ENCODE assay signal across 20 cellular contexts in the genomic region with DNA sequence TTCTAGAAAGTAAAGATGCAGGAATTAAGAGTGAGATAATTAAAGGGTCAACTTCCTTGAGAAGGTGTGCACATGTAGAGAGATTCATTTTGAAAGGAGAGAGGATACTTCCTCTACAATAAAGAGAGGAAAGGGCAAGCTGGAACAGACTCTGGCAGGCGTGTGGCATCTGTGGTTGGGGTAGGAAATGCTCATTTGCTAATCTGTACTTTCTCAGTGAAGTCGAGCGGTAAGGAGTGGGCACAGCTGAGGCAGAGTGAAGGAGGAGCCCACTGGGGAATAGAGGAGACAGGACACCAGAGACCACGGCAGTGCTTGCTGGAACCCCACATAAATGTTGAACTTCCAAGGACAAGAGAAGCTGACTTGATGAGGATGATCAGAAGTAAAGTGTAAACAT. TPM values are rescaled to one million over a fixed set of nuclear protein-coding genes. Genes with fewer than 3 reads are reported as not detected.
DNase-seq lines count a peak whose midpoint lies in the region; ATAC-seq lines count a peak whose summit lies in the region.
"Had no signal": no experiment of that assay in that cellular context is flagged by ENCODE, and none has a peak within 500 bp of the region (broad histone marks: within the 10 kb centered on the region; RNA-seq: fewer than 3 reads in every experiment).

No MANE protein-coding gene starts in this region.

- H2BK120ac ChIP-seq in trophoblast cell (ENCODE audit: insufficient read depth, low read length, poor library complexity) = no peak overlapping the region

- H3K23ac ChIP-seq in trophoblast cell (ENCODE audit: low read length) = no peak overlapping the region

- no peak overlapping the region for H2AFZ ChIP-seq in trophoblast cell (ENCODE audit: insufficient read depth, low read length, poor library complexity)

- CTCF ChIA-PET in activated CD4-positive, alpha-beta T cell treated with anti-CD3 and anti-CD28 coated beads for 36 hours (lab: Charles Lee) = interaction anchor here (1.0 to 1.2 kb wide), 2 partner anchors 30 to 41 kb away, joined by 3 to 4 read pairs; no protein-coding TSS in a partner anchor

- H3K27me3 ChIP-seq in trophoblast cell (ENCODE audit: insufficient read depth, low read length) = no peaks in the 10 kb centered on the region
- H3K27me3 ChIP-seq: neutrophil, Peyer's patch, right lobe of liver, upper lobe of left lung had no signal

- no peaks in the 10 kb centered on the region for H3K27me3 Mint-ChIP-seq in activated CD4-positive, alpha-beta T cell treated with anti-CD3 and anti-CD28 coated beads for 36 hours
- H3K27me3 Mint-ChIP-seq in activated naive CD8-positive, alpha-beta T cell treated with anti-CD3 and anti-CD28 coated beads for 36 hours = no peaks in the 10 kb centered on the region

- peaks cover 10 to 42% of the 10 kb centered on the region in 2 experiments for H3K36me3 ChIP-seq in trophoblast cell (ENCODE audit: control insufficient read depth in 1 of 2, insufficient read depth in 2 of 2, low read length in 2 of 2)

- H3K9ac ChIP-seq in trophoblast cell (ENCODE audit: low read length) = peak overlapping the region; percentile 65

- no peak overlapping the region for H2AK5ac ChIP-seq in trophoblast cell (ENCODE audit: low read length)

- no peaks in the 10 kb centered on the region for H3K9me3 Mint-ChIP-seq in activated CD4-positive, alpha-beta T cell treated with anti-CD3 and anti-CD28 coated beads for 36 hours (ENCODE audit: low read depth)
- no peaks in the 10 kb centered on the region for H3K9me3 Mint-ChIP-seq in activated naive CD8-positive, alpha-beta T cell treated with anti-CD3 and anti-CD28 coated beads for 36 hours

- no peak overlapping the region for H3K4me3 Mint-ChIP-seq in activated CD4-positive, alpha-beta T cell treated with anti-CD3 and anti-CD28 coated beads for 36 hours
- no peak overlapping the region for H3K4me3 Mint-ChIP-seq in activated naive CD8-positive, alpha-beta T cell treated with anti-CD3 and anti-CD28 coated beads for 36 hours

- intact Hi-C loops in activated CD4-positive, alpha-beta T cell treated with anti-CD3 and anti-CD28 coated beads for 36 hours (cut with DNase I, micrococcal nuclease) = no loop called here

- no peak for ATAC-seq in activated CD4-positive, alpha-beta T cell treated with anti-CD3 and anti-CD28 coated beads for 36 hours
- no peak for ATAC-seq in GM21717 (IDR thresholded peaks at IDR 0.05; ENCODE audit: unreplicated experiment)
- ATAC-seq: A549, esophagus mucosa, right lobe of liver, SK-N-SH treated with all-trans-retinoic acid at 6 μM for 48 hours had no signal

- H2BK5ac ChIP-seq in trophoblast cell (ENCODE audit: low read depth, low read length, poor library complexity) = no peak overlapping the region

- H3K4ac ChIP-seq in trophoblast cell (ENCODE audit: low read depth, low read length) = no peak overlapping the region

- POLR2A ChIA-PET in activated CD4-positive, alpha-beta T cell treated with anti-CD3 and anti-CD28 coated beads for 36 hours (lab: Charles Lee) = no interaction called here

- H3K4me3 ChIP-seq in Jurkat, Clone E6-1 (ENCODE audit: low read length) = no peak overlapping the region
- H3K4me3 ChIP-seq in trophoblast cell (ENCODE audit: low read depth, low read length) = no peak overlapping the region
- H3K4me3 ChIP-seq: A549, HAP-1, Peyer's patch, right lobe of liver, upper lobe of left lung had no signal

- H2BK12ac ChIP-seq in trophoblast cell (ENCODE audit: low read length) = no peak overlapping the region

- peaks cover 5% of the 10 kb centered on the region for H3K4me1 Mint-ChIP-seq in activated CD4-positive, alpha-beta T cell treated with anti-CD3 and anti-CD28 coated beads for 36 hours
- H3K4me1 Mint-ChIP-seq in activated naive CD8-positive, alpha-beta T cell treated with anti-CD3 and anti-CD28 coated beads for 36 hours = peaks cover 9% of the 10 kb centered on the region

- H3K27ac Mint-ChIP-seq in activated CD4-positive, alpha-beta T cell treated with anti-CD3 and anti-CD28 coated beads for 36 hours = peak overlapping the region; percentile 72
- peak overlapping the region; percentile 73 for H3K27ac Mint-ChIP-seq in activated naive CD8-positive, alpha-beta T cell treated with anti-CD3 and anti-CD28 coated beads for 36 hours

- no peak overlapping the region for H3K27ac ChIP-seq in trophoblast cell (ENCODE audit: low read depth, low read length)
- H3K27ac ChIP-seq: A549, neutrophil, Peyer's patch, right lobe of liver, upper lobe of left lung, VCaP had no signal

- H3K79me2 ChIP-seq in trophoblast cell (ENCODE audit: control insufficient read depth, insufficient read depth, low read length, poor library complexity) = no peaks in the 10 kb centered on the region

- H3K18ac ChIP-seq in trophoblast cell (ENCODE audit: low read length) = no peak overlapping the region

- H3K79me1 ChIP-seq in trophoblast cell (ENCODE audit: low read length) = no peaks in the 10 kb centered on the region

- H4K8ac ChIP-seq in trophoblast cell (ENCODE audit: low read depth, low read length) = no peak overlapping the region

- peaks cover 59% of the 10 kb centered on the region for H3K36me3 Mint-ChIP-seq in activated CD4-positive, alpha-beta T cell treated with anti-CD3 and anti-CD28 coated beads for 36 hours (ENCODE audit: low read depth)
- peaks cover 13% of the 10 kb centered on the region for H3K36me3 Mint-ChIP-seq in activated naive CD8-positive, alpha-beta T cell treated with anti-CD3 and anti-CD28 coated beads for 36 hours

- no peak overlapping the region for H3K14ac ChIP-seq in trophoblast cell (ENCODE audit: low read length)

- DNase-seq in activated CD4-positive, alpha-beta T cell treated with anti-CD3 and anti-CD28 coated beads for 36 hours = peak; percentile 13
- DNase-seq in activated CD4-positive, alpha-beta T cell treated with anti-CD3 and anti-CD28 coated beads for 48 hours = no peak
- peak; percentile 52 for DNase-seq in Jurkat, Clone E6-1 (ENCODE audit: low read depth, low spot score)
- DNase-seq in activated naive CD8-positive, alpha-beta T cell treated with anti-CD3 and anti-CD28 coated beads for 36 hours = peak; percentile 18
- DNase-seq in trophoblast cell (no peak), amygdala (lab: John Stamatoyannopoulos, UW) (no peak)
- DNase-seq in activated effector memory CD4-positive, alpha-beta T cell treated with anti-CD3 and anti-CD28 coated beads, Interleukin-2, amount 50 U/mL, for 16 hours = no peak
- DNase-seq: cortex of kidney, glutamatergic neuron, mesendoderm, Peyer's patch, right lobe of liver, upper lobe of left lung had no signal

- no peak overlapping the region for H4K91ac ChIP-seq in trophoblast cell (ENCODE audit: low read depth, low read length)

- no peak overlapping the region for H4K12ac ChIP-seq in trophoblast cell (ENCODE audit: low read depth, low read length)

- no peak overlapping the region for H3K4me2 ChIP-seq in trophoblast cell (ENCODE audit: low read length)
- H3K4me2 ChIP-seq: A549 had no signal

- peaks cover 0 to 2% of the 10 kb centered on the region in 2 experiments for H3K4me1 ChIP-seq in trophoblast cell (ENCODE audit: control insufficient read depth in 1 of 2, insufficient read depth in 2 of 2, low read length in 2 of 2)
- H3K4me1 ChIP-seq: A549, HAP-1, Peyer's patch, right lobe of liver, upper lobe of left lung had no signal

- H3K9me3 ChIP-seq in trophoblast cell (ENCODE audit: insufficient read depth, low read depth, low read length) = no peaks in the 10 kb centered on the region
- H3K9me3 ChIP-seq: A549, HAP-1, neutrophil, Peyer's patch, right lobe of liver, upper lobe of left lung had no signal

- no CpG with 5 or more reads among the region's 4 CpGs for WGBS in trophoblast cell (ENCODE audit: extremely low coverage, insufficient coverage, insufficient read length)

RNA-seq across cellular contexts. Expression of gene PCSK9, which starts 49.1 kb away (rescaled TPM):
- not detected for total RNA-seq in activated CD4-positive, alpha-beta T cell treated with anti-CD3 and anti-CD28 coated beads for 36 hours
- not detected for polyA plus RNA-seq in Jurkat, Clone E6-1 (2012; ENCODE audit: insufficient read depth, insufficient read length)
- total RNA-seq in activated naive CD8-positive, alpha-beta T cell treated with anti-CD3 and anti-CD28 coated beads for 36 hours = not detected
- polyA plus RNA-seq in trophoblast cell (2013) = 0.19 TPM in 2 replicates

Comparison
In these comparisons a context has a peak if more than half of its experiments do, and no peak if none do; other contexts are left out.
1. DNase-seq: peak in activated CD4-positive, alpha-beta T cell treated with anti-CD3 and anti-CD28 coated beads for 36 hours (single experiment), Jurkat, Clone E6-1 (single experiment) and activated naive CD8-positive, alpha-beta T cell treated with anti-CD3 and anti-CD28 coated beads for 36 hours (single experiment); none in activated CD4-positive, alpha-beta T cell treated with anti-CD3 and anti-CD28 coated beads for 48 hours (single experiment), trophoblast cell (0 of 2), amygdala (0 of 56) and activated effector memory CD4-positive, alpha-beta T cell treated with anti-CD3 and anti-CD28 coated beads, Interleukin-2, amount 50 U/mL, for 16 hours (single experiment).